ENCODE assay signal across 25 cellular contexts in the genomic region with DNA sequence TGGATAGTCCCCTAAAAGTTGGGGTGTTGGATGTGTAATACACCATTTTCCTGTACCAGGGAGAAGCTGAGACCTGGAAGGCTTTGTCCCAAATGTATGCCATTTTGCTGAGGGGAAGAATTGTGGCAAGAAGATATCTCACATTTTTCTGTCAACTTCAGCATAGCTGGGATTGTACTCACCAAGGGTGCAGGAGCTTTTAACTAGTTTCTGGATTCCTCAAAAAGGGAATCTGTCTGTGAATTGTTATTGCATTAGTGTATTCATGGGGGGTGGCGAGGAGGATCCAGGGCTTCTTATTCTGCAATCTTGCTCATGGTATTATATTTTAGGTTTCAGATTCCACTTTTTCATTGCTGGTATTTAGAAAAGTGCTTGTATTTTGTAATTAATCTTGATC.
"Had no signal": no experiment of that assay in that cellular context is flagged by ENCODE, and none has a peak within 500 bp of the region (broad histone marks: within the 10 kb centered on the region; RNA-seq: fewer than 3 reads in every experiment).

No MANE protein-coding gene starts in this region.

- H3K4me3 ChIP-seq: ascending aorta, coronary artery, esophagus squamous epithelium, gastroesophageal sphincter, ovary, psoas muscle, right atrium auricular region, tibial artery had no signal

- DNase-seq: activated CD4-positive, alpha-beta T cell treated with anti-CD3 and anti-CD28 coated beads, Interleukin-2, amount 10 ng/mL, durations not matched to agents 7 days and 5 days; activated CD4-positive, CD25-positive, alpha-beta regulatory T cell treated with anti-CD3 and anti-CD28 coated beads, Interleukin-2, amount 50 U/mL, for 72 hours; activated CD8-positive, alpha-beta memory T cell treated with anti-CD3 and anti-CD28 coated beads, Interleukin-2, amount 10 ng/mL, durations not matched to agents 7 days and 5 days; activated CD8-positive, alpha-beta T cell treated with anti-CD3 and anti-CD28 coated beads for 36 hours; activated effector memory CD4-positive, alpha-beta T cell treated with anti-CD3 and anti-CD28 coated beads, Interleukin-2, amount 50 U/mL, for 16 hours; activated naive CD4-positive, alpha-beta T cell treated with anti-CD3 and anti-CD28 coated beads, Interleukin-2, amount 10 ng/mL, durations not matched to agents 7 days and 5 days; activated T-cell treated with anti-CD3 and anti-CD28 coated beads for 4 hours; endodermal cell; esophagus squamous epithelium; head of caudate nucleus; left ventricle myocardium superior; mammary epithelial cell; ovary; psoas muscle; stimulated activated CD4-positive, alpha-beta T cell treated with anti-CD3 and anti-CD28 coated beads, Interleukin-12 subunit alpha, Interleukin-12 subunit beta, amount 100 ng/mL, for 4 hours; stimulated activated CD4-positive, alpha-beta T cell treated with anti-CD3 and anti-CD28 coated beads, Interleukin-1b, Interleukin-23, amount 100 ng/mL, for 48 hours; stimulated activated naive CD8-positive, alpha-beta T cell treated with anti-CD3 and anti-CD28 coated beads, Interleukin-15, amount 100 ng/mL, for 72 hours; tibial artery; WERI-Rb-1 had no signal

- H3K27ac ChIP-seq: ascending aorta, coronary artery, esophagus squamous epithelium, gastroesophageal sphincter, ovary, psoas muscle, right atrium auricular region, tibial artery, WERI-Rb-1 had no signal

- H3K36me3 ChIP-seq: ascending aorta, esophagus squamous epithelium, gastroesophageal sphincter, ovary, right atrium auricular region, tibial artery, WERI-Rb-1 had no signal

- H3K4me1 ChIP-seq: esophagus squamous epithelium, psoas muscle, right atrium auricular region had no signal

- H3K9me3 ChIP-seq: ascending aorta, esophagus squamous epithelium, ovary had no signal

- H3K27me3 ChIP-seq: ascending aorta, esophagus squamous epithelium, gastroesophageal sphincter, ovary, right atrium auricular region, tibial artery had no signal

- ATAC-seq: activated CD8-positive, alpha-beta memory T cell treated with anti-CD3 and anti-CD28 coated beads, Interleukin-2, amount 10 ng/mL, durations not matched to agents 7 days and 5 days; activated CD8-positive, alpha-beta T cell treated with anti-CD3 and anti-CD28 coated beads for 36 hours; gastroesophageal sphincter; left ventricle myocardium superior; natural killer cell treated with Interleukin-12 subunit alpha and Interleukin-12 subunit beta and Interleukin-15 and Interleukin-18, amount 100 ng/mL, for 72 hours; psoas muscle; stimulated activated effector memory CD8-positive, alpha-beta T cell treated with anti-CD3 and anti-CD28 coated beads, Interleukin-12 subunit alpha, Interleukin-12 subunit beta, amount 100 ng/mL, for 72 hours; stimulated activated naive CD8-positive, alpha-beta T cell treated with anti-CD3 and anti-CD28 coated beads, Interleukin-15, amount 100 ng/mL, for 72 hours had no signal
